In genomic region chr12:132014092-132014914, GRCh38 we compare ENCODE assay signal across 23 cellular contexts.
DNase-seq lines count a peak whose midpoint lies in the region; ATAC-seq, FAIRE-seq and TF ChIP-seq lines count a peak whose summit lies in the region.
"Had no signal": no experiment of that assay in that cellular context is flagged by ENCODE, and none has a peak within 500 bp of the region (broad histone marks: within the 10 kb centered on the region; RNA-seq: fewer than 3 reads in every experiment).

No MANE protein-coding gene starts in this region.

- no peak overlapping the region for H4K91ac ChIP-seq in neuronal stem cell (ENCODE audit: low read depth, low read length, poor library complexity)

- no peak overlapping the region for H3K4me2 ChIP-seq in GM23248 (ENCODE audit: unreplicated experiment)
- peak overlapping the region; percentile 65 for H3K4me2 ChIP-seq in astrocyte (ENCODE audit: low read length)
- no peak overlapping the region for H3K4me2 ChIP-seq in neuronal stem cell (ENCODE audit: insufficient read depth, low read length, poor library complexity, severe bottlenecking)
- H3K4me2 ChIP-seq: smooth muscle cell had no signal

- H3K27me3 Mint-ChIP-seq in Calu3 (ENCODE audit: unreplicated experiment) (no peaks in the 10 kb centered on the region), astrocyte (ENCODE audit: low read depth, unreplicated experiment) (no peaks in the 10 kb centered on the region)
- H3K27me3 Mint-ChIP-seq: activated CD4-positive, alpha-beta memory T cell treated with anti-CD3 and anti-CD28 coated beads for 36 hours; activated naive CD4-positive, alpha-beta T cell treated with anti-CD3 and anti-CD28 coated beads, Interleukin-2, amount 50 U/mL, for 24 hours had no signal

- H3K36me3 ChIP-seq in GM23248 (ENCODE audit: low read depth) (peaks cover 26% of the 10 kb centered on the region), astrocyte (ENCODE audit: insufficient read depth, low read length) (peaks cover 39% of the 10 kb centered on the region), neuronal stem cell (replicated peaks in 1 of 2; ENCODE audit: control insufficient read depth in 2 of 2, insufficient read depth in 2 of 2, low read length in 2 of 2) (peaks cover 67 to 99% of the 10 kb centered on the region in 2 donors)

- DNase-seq in Calu3 (no peak), GM23248 (peak; percentile 19), astrocyte (ENCODE audit: low read depth) (no peak), neuronal stem cell (ENCODE audit: low spot score) (no peak), GM12892 (ENCODE audit: insufficient read length) (no peak)
- DNase-seq: activated CD4-positive, alpha-beta memory T cell treated with anti-CD3 and anti-CD28 coated beads for 36 hours; BE2C; cortex of kidney; NCI-H1092 treated with DMSO at 0.1 percent for 48 hours; NCI-H2081 treated with DMSO at 0.1 percent for 48 hours; NK-92 treated with Interleukin-12 subunit alpha and Interleukin-12 subunit beta, amount 100 ng/mL, for 24 hours; psoas muscle; stimulated activated CD4-positive, alpha-beta T cell treated with anti-CD3 and anti-CD28 coated beads, Interleukin-2, amount 100 ng/mL, for 48 hours; stimulated activated naive CD8-positive, alpha-beta T cell treated with anti-CD3 and anti-CD28 coated beads, Interleukin-15, Interleukin-2, amounts not matched to agents 100 U/mL and 50 U/mL, for 24 hours; transverse colon had no signal

- no peak overlapping the region for H3K18ac ChIP-seq in neuronal stem cell (ENCODE audit: low read length)

- H3K4me3 Mint-ChIP-seq in Calu3 (ENCODE audit: low read depth, unreplicated experiment) (no peak overlapping the region), astrocyte (ENCODE audit: unreplicated experiment) (no peak overlapping the region)
- H3K4me3 Mint-ChIP-seq: activated CD4-positive, alpha-beta memory T cell treated with anti-CD3 and anti-CD28 coated beads for 36 hours; activated naive CD4-positive, alpha-beta T cell treated with anti-CD3 and anti-CD28 coated beads, Interleukin-2, amount 50 U/mL, for 24 hours; brain; neural crest cell; WTC11 had no signal

- H2BK15ac ChIP-seq in neuronal stem cell (ENCODE audit: low read length), result no peak overlapping the region

- intact Hi-C loops in Calu3 (cut with micrococcal nuclease; ENCODE audit: unreplicated experiment), result no loop called here

- no peak overlapping the region for H3K27ac ChIP-seq in GM23248
- peak overlapping the region; percentile 54 for H3K27ac ChIP-seq in astrocyte (ENCODE audit: low read depth, low read length)
- no peak overlapping the region for H3K27ac ChIP-seq in neuronal stem cell (replicated peaks; ENCODE audit: low read length)
- H3K27ac ChIP-seq: psoas muscle, transverse colon had no signal

- H3K79me2 ChIP-seq in GM23248 (ENCODE audit: insufficient read depth), result peaks cover 2% of the 10 kb centered on the region; the same call in 1 of the 2 replicates
- peaks cover 3% of the 10 kb centered on the region for H3K79me2 ChIP-seq in astrocyte (ENCODE audit: insufficient read depth, low read length)

- no peak overlapping the region for H3K14ac ChIP-seq in neuronal stem cell (ENCODE audit: low read length)

- H3K27me3 ChIP-seq in GM23248 (replicated peaks; ENCODE audit: insufficient read depth), result no peaks in the 10 kb centered on the region
- H3K27me3 ChIP-seq in astrocyte (ENCODE audit: insufficient read depth, low read length), result no peaks in the 10 kb centered on the region
- no peaks in the 10 kb centered on the region for H3K27me3 ChIP-seq in neuronal stem cell (ENCODE audit: control insufficient read depth in 3 of 3, insufficient read depth in 3 of 3, low read depth in 1 of 3, low read length in 3 of 3)
- H3K27me3 ChIP-seq: BE2C, transverse colon had no signal

- no peaks in the 10 kb centered on the region for H4K20me1 ChIP-seq in GM23248 (ENCODE audit: insufficient read depth)
- peaks cover 27% of the 10 kb centered on the region for H4K20me1 ChIP-seq in astrocyte (ENCODE audit: insufficient read depth, low read length)

- H2BK12ac ChIP-seq in neuronal stem cell (ENCODE audit: low read length), result peak overlapping the region; percentile 49

- no peak overlapping the region for H2BK120ac ChIP-seq in neuronal stem cell (ENCODE audit: low read depth, low read length)

- H3F3A ChIP-seq in GM23248 (ENCODE audit: insufficient read depth), result no peaks in the 10 kb centered on the region

- H2BK5ac ChIP-seq in neuronal stem cell (ENCODE audit: low read length), result no peak overlapping the region

- FAIRE-seq in astrocyte (lab: Jason Lieb, UNC) (no peak), GM12892 (lab: Jason Lieb, UNC) (no peak)
- FAIRE-seq: endometrium had no signal

- no peak overlapping the region for H2AK5ac ChIP-seq in neuronal stem cell (ENCODE audit: low read depth, low read length)

- no peaks in the 10 kb centered on the region for H3K9me3 ChIP-seq in GM23248 (ENCODE audit: low read depth)
- H3K9me3 ChIP-seq in astrocyte (ENCODE audit: insufficient read depth, low read depth, low read length), result no peaks in the 10 kb centered on the region
- H3K9me3 ChIP-seq in neuronal stem cell (replicated peaks in 1 of 2; ENCODE audit: control insufficient read depth in 2 of 2, insufficient read depth in 1 of 2, low read depth in 1 of 2, low read length in 2 of 2), result peaks cover 0 to 2% of the 10 kb centered on the region in 2 donors
- H3K9me3 ChIP-seq: BE2C, psoas muscle, transverse colon had no signal

- H3K36me3 Mint-ChIP-seq in Calu3 (ENCODE audit: insufficient read depth, unreplicated experiment) (peaks cover 67% of the 10 kb centered on the region), astrocyte (ENCODE audit: low read depth, unreplicated experiment) (peaks cover 35% of the 10 kb centered on the region)

- no peak overlapping the region for H3K4me3 ChIP-seq in GM23248
- H3K4me3 ChIP-seq in astrocyte (ENCODE audit: insufficient read depth, low read depth, low read length), result no peak overlapping the region
- H3K4me3 ChIP-seq in neuronal stem cell (ENCODE audit: low read length in 2 of 2), result peak overlapping the region in 1 of 2 donors; percentile 37
- H3K4me3 ChIP-seq: psoas muscle, smooth muscle cell, transverse colon had no signal

- H4K8ac ChIP-seq in neuronal stem cell (ENCODE audit: low read depth, low read length), result no peak overlapping the region

- BruUV-seq in Calu3 (replicated peaks; lab: Mats Ljungman, UMichigan), result no TSS peak

- CTCF ChIA-PET in Calu3 (lab: Charles Lee), result no interaction called here

- peaks cover 4% of the 10 kb centered on the region for H3K79me1 ChIP-seq in neuronal stem cell (ENCODE audit: low read depth, low read length)

- TF ChIP-seq POLR2A in GM12892 (IDR thresholded peaks at IDR 0.05; ENCODE audit: low read depth, low read length), result no peak

- no peak for ATAC-seq in HG02884 (IDR thresholded peaks at IDR 0.05; ENCODE audit: unreplicated experiment)
- ATAC-seq in GM19328 (IDR thresholded peaks at IDR 0.05; ENCODE audit: unreplicated experiment), result no peak
- ATAC-seq: stimulated activated naive CD8-positive, alpha-beta T cell treated with anti-CD3 and anti-CD28 coated beads, Interleukin-15, Interleukin-2, amounts not matched to agents 100 U/mL and 50 U/mL, for 24 hours had no signal

- no peaks in the 10 kb centered on the region for H3K9me2 ChIP-seq in GM23248 (ENCODE audit: insufficient read depth)

- peak overlapping the region; percentile 50 for H3K23ac ChIP-seq in neuronal stem cell (ENCODE audit: low read depth, low read length, poor library complexity)

- in situ Hi-C loops in GM23248 (cut with MboI), result no loop called here

- H3K27ac Mint-ChIP-seq in Calu3 (ENCODE audit: unreplicated experiment), result peak overlapping the region; percentile 31
- peak overlapping the region; percentile 26 for H3K27ac Mint-ChIP-seq in astrocyte (ENCODE audit: unreplicated experiment)
- H3K27ac Mint-ChIP-seq: activated CD4-positive, alpha-beta memory T cell treated with anti-CD3 and anti-CD28 coated beads for 36 hours; activated naive CD4-positive, alpha-beta T cell treated with anti-CD3 and anti-CD28 coated beads, Interleukin-2, amount 50 U/mL, for 24 hours had no signal

- H3K4me1 Mint-ChIP-seq in Calu3 (ENCODE audit: low read depth, unreplicated experiment) (no peaks in the 10 kb centered on the region), astrocyte (ENCODE audit: low read depth, unreplicated experiment) (peaks cover 17% of the 10 kb centered on the region)
- H3K4me1 Mint-ChIP-seq: activated naive CD4-positive, alpha-beta T cell treated with anti-CD3 and anti-CD28 coated beads, Interleukin-2, amount 50 U/mL, for 24 hours; brain; WTC11 had no signal

- H3K4ac ChIP-seq in neuronal stem cell (ENCODE audit: low read length), result no peak overlapping the region

- H3K9ac ChIP-seq in GM23248 (no peak overlapping the region), astrocyte (ENCODE audit: low read length) (peak overlapping the region; percentile 52), neuronal stem cell (ENCODE audit: low read depth, low read length, poor library complexity) (peak overlapping the region; percentile 53)

- TF ChIP-seq CTCF in Calu3 (IDR thresholded peaks at IDR 0.05; ENCODE audit: unreplicated experiment), result no peak
- TF ChIP-seq CTCF in astrocyte (IDR thresholded peaks at IDR 0.05; ENCODE audit: insufficient read depth, low read depth, low read length), result no peak

- H2AFZ ChIP-seq in GM23248, result no peak overlapping the region
- no peak overlapping the region for H2AFZ ChIP-seq in astrocyte (ENCODE audit: low read depth, low read length)
- H2AFZ ChIP-seq in neuronal stem cell (ENCODE audit: low read length), result no peak overlapping the region

- H3K4me1 ChIP-seq in GM23248 (ENCODE audit: insufficient read depth), result no peaks in the 10 kb centered on the region
- peaks cover 13% of the 10 kb centered on the region for H3K4me1 ChIP-seq in astrocyte (ENCODE audit: insufficient read depth, low read length)
- peaks cover 2 to 3% of the 10 kb centered on the region in 2 donors for H3K4me1 ChIP-seq in neuronal stem cell (ENCODE audit: control insufficient read depth in 2 of 2, insufficient read depth in 1 of 2, low read depth in 1 of 2, low read length in 2 of 2)
- H3K4me1 ChIP-seq: BE2C, psoas muscle, transverse colon had no signal

- WGBS in GM23248 (ENCODE audit: low coverage in 1 of 2, low lambda C conversion rate in 2 of 2, missing lambda C conversion rate in 2 of 2), 2 experiments, result 93% methylated on average over 22 of the region's 22 CpGs
- no CpG with 5 or more reads among the region's 22 CpGs for WGBS in neuronal stem cell (ENCODE audit: extremely low coverage in 2 of 2, insufficient read length in 2 of 2, insufficient replicate concordance in 1 of 2), 2 donors

- H3K9me3 Mint-ChIP-seq in Calu3 (ENCODE audit: low read depth, unreplicated experiment) (no peaks in the 10 kb centered on the region), astrocyte (ENCODE audit: unreplicated experiment) (no peaks in the 10 kb centered on the region)
- H3K9me3 Mint-ChIP-seq: activated CD4-positive, alpha-beta memory T cell treated with anti-CD3 and anti-CD28 coated beads for 36 hours; activated naive CD4-positive, alpha-beta T cell treated with anti-CD3 and anti-CD28 coated beads, Interleukin-2, amount 50 U/mL, for 24 hours; brain; neural crest cell; WTC11 had no signal
